14 cellular contexts compared by ENCODE assay signal in the genomic region with DNA sequence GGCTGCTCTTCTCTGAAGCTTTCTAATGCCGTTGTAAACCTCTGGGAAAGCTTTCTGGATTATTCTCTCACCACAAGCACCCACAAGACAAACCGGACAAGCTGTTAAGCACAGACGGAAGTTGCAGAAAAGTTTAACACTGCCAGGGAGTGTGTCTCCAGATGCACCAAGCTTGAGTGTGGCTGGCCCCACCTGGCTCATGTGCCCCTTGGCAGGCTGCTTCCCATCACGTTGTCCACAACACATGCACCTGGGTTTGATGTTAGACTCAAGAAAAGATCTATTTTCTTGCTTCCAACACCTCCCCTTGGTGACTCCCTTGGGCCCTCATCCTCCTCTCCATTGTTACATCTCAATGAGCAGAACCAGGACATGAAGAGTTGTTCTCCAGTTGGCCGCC.
A peak's percentile ranks its signal among the peaks of the same experiment; 100 is the strongest.
DNase-seq lines count a peak whose midpoint lies in the region; TF ChIP-seq lines count a peak whose summit lies in the region.
"Had no signal": no experiment of that assay in that cellular context is flagged by ENCODE, and none has a peak within 500 bp of the region (broad histone marks: within the 10 kb centered on the region; RNA-seq: fewer than 3 reads in every experiment).

No MANE protein-coding gene starts in this region.

- H3K79me2 ChIP-seq in hepatocyte = no peaks in the 10 kb centered on the region
- no peaks in the 10 kb centered on the region for H3K79me2 ChIP-seq in trophoblast cell (ENCODE audit: control insufficient read depth, insufficient read depth, low read length, poor library complexity)

- H2BK120ac ChIP-seq in trophoblast cell (ENCODE audit: insufficient read depth, low read length, poor library complexity) = no peak overlapping the region

- no peak overlapping the region for H3K4ac ChIP-seq in trophoblast cell (ENCODE audit: low read depth, low read length)

- H3K23ac ChIP-seq in trophoblast cell (ENCODE audit: low read length) = no peak overlapping the region

- H3K27me3 ChIP-seq in hepatocyte (no peaks in the 10 kb centered on the region), trophoblast cell (ENCODE audit: insufficient read depth, low read length) (no peaks in the 10 kb centered on the region)

- H2BK5ac ChIP-seq in trophoblast cell (ENCODE audit: low read depth, low read length, poor library complexity) = no peak overlapping the region

- H3K4me2 ChIP-seq in hepatocyte = peak overlapping the region; percentile 1
- H3K4me2 ChIP-seq in trophoblast cell (ENCODE audit: low read length) = no peak overlapping the region

- H2BK12ac ChIP-seq in trophoblast cell (ENCODE audit: low read length) = no peak overlapping the region

- peaks cover 4% of the 10 kb centered on the region for H3K79me1 ChIP-seq in trophoblast cell (ENCODE audit: low read length)

- H3K4me1 ChIP-seq in hepatocyte (ENCODE audit: insufficient read depth) = peaks cover 4% of the 10 kb centered on the region
- H3K4me1 ChIP-seq in trophoblast cell (ENCODE audit: control insufficient read depth in 1 of 2, insufficient read depth in 2 of 2, low read length in 2 of 2) = peaks cover 2 to 3% of the 10 kb centered on the region in 2 experiments
- no peaks in the 10 kb centered on the region for H3K4me1 ChIP-seq in urinary bladder (ENCODE audit: insufficient read depth)
- H3K4me1 ChIP-seq: BE2C, Caco-2 had no signal

- WGBS in hepatocyte (ENCODE audit: low lambda C conversion rate, missing lambda C conversion rate) = 53% methylated on average over 5 of the region's 5 CpGs
- no CpG with 5 or more reads among the region's 5 CpGs for WGBS in trophoblast cell (ENCODE audit: extremely low coverage, insufficient coverage, insufficient read length)
- WGBS in urinary bladder = 62% methylated on average over 5 of the region's 5 CpGs

- H3K36me3 ChIP-seq in hepatocyte (replicated peaks; ENCODE audit: insufficient read depth, low read depth) = no peaks in the 10 kb centered on the region
- peaks cover 0 to 1% of the 10 kb centered on the region in 2 experiments for H3K36me3 ChIP-seq in trophoblast cell (ENCODE audit: control insufficient read depth in 1 of 2, insufficient read depth in 2 of 2, low read length in 2 of 2)
- no peaks in the 10 kb centered on the region for H3K36me3 ChIP-seq in urinary bladder (ENCODE audit: insufficient read depth)
- H3K36me3 ChIP-seq: BE2C had no signal

- H3K14ac ChIP-seq in trophoblast cell (ENCODE audit: low read length) = no peak overlapping the region

- H3K4me3 ChIP-seq in hepatocyte (no peak overlapping the region), trophoblast cell (ENCODE audit: low read depth, low read length) (no peak overlapping the region), urinary bladder (ENCODE audit: low read depth, low read length) (no peak overlapping the region)

- no peak overlapping the region for H4K12ac ChIP-seq in trophoblast cell (ENCODE audit: low read depth, low read length)

- no peak overlapping the region for H2AK5ac ChIP-seq in trophoblast cell (ENCODE audit: low read length)

- H3K27ac ChIP-seq in hepatocyte (peak overlapping the region; percentile 10), trophoblast cell (ENCODE audit: low read depth, low read length) (no peak overlapping the region), urinary bladder (ENCODE audit: low read depth) (peak overlapping the region; percentile 12)
- H3K27ac ChIP-seq: HL-60 had no signal

- peak overlapping the region; percentile 18 for H3K9ac ChIP-seq in trophoblast cell (ENCODE audit: low read length)

- no peak overlapping the region for H4K8ac ChIP-seq in trophoblast cell (ENCODE audit: low read depth, low read length)

- no peaks in the 10 kb centered on the region for H3K9me2 ChIP-seq in hepatocyte (replicated peaks; ENCODE audit: insufficient read depth)

- TF ChIP-seq CTCF in hepatocyte (IDR thresholded peaks at IDR 0.05; ENCODE audit: poor library complexity) = no peak

- peak; percentile 81 for DNase-seq in MV-4-11 (lab: John Stamatoyannopoulos, UW)
- no peak for DNase-seq in hepatocyte (ENCODE audit: low spot score)
- DNase-seq in trophoblast cell = no peak
- DNase-seq in HPDE6-E6E7 (ENCODE audit: extremely low spot score) = no peak
- no peak for DNase-seq in EL
- no peak for DNase-seq in activated CD4-positive, alpha-beta T cell treated with anti-CD3 and anti-CD28 coated beads for 4 hours
- DNase-seq in CD1c-positive myeloid dendritic cell (ENCODE audit: extremely low spot score) = no peak
- DNase-seq: BE2C; Caco-2; CD8-positive, alpha-beta memory T cell; GDM1; KBM-7 had no signal

- H3K18ac ChIP-seq in trophoblast cell (ENCODE audit: low read length) = no peak overlapping the region

- H4K20me1 ChIP-seq in hepatocyte (ENCODE audit: insufficient read depth, poor library complexity, severe bottlenecking) = no peaks in the 10 kb centered on the region

- H3K9me3 ChIP-seq in hepatocyte (ENCODE audit: low read depth) (no peaks in the 10 kb centered on the region), trophoblast cell (ENCODE audit: insufficient read depth, low read depth, low read length) (no peaks in the 10 kb centered on the region)
- H3K9me3 ChIP-seq: BE2C, Caco-2 had no signal

- H4K91ac ChIP-seq in trophoblast cell (ENCODE audit: low read depth, low read length) = no peak overlapping the region

- no peak overlapping the region for H2AFZ ChIP-seq in hepatocyte
- H2AFZ ChIP-seq in trophoblast cell (ENCODE audit: insufficient read depth, low read length, poor library complexity) = no peak overlapping the region
